15 cellular contexts compared by ENCODE assay signal in genomic region chr15:51046799-51047449, GRCh38. TPM values are rescaled to one million over a fixed set of nuclear protein-coding genes. Genes with fewer than 3 reads are reported as not detected.
A peak's percentile ranks its signal among the peaks of the same experiment; 100 is the strongest.
DNase-seq lines count a peak whose midpoint lies in the region; ATAC-seq and TF ChIP-seq lines count a peak whose summit lies in the region.
"Had no signal": no experiment of that assay in that cellular context is flagged by ENCODE, and none has a peak within 500 bp of the region (broad histone marks: within the 10 kb centered on the region; RNA-seq: fewer than 3 reads in every experiment).

No MANE protein-coding gene starts in this region.

- H3K9ac ChIP-seq in colonic mucosa (ENCODE audit: low read depth in 2 of 2, low read length in 2 of 2) (no peak overlapping the region), liver (ENCODE audit: low read depth in 1 of 2, low read length in 2 of 2) (no peak overlapping the region)

- H3K27ac ChIP-seq in colonic mucosa (no peak overlapping the region), liver (ENCODE audit: low read depth in 1 of 2, low read length in 2 of 2) (no peak overlapping the region), tibial artery (peak overlapping the region; percentile 47 to 57)
- H3K27ac ChIP-seq: 22Rv1, SJSA1, thoracic aorta, WERI-Rb-1 had no signal

- no peaks in the 10 kb centered on the region for H3K9me3 ChIP-seq in colonic mucosa
- H3K9me3 ChIP-seq in liver (ENCODE audit: control insufficient read depth in 4 of 4, low read length in 3 of 4), result no peaks in the 10 kb centered on the region
- no peaks in the 10 kb centered on the region for H3K9me3 ChIP-seq in tibial artery
- H3K9me3 ChIP-seq: HAP-1, SJSA1, thoracic aorta had no signal

- intact Hi-C loops in colonic mucosa (cut with DNase I), result no loop called here
- intact Hi-C loops in tibial artery (cut with DNase I; ENCODE audit: low total_unique reads), result no loop called here

- no peak overlapping the region for H3K4me3 ChIP-seq in colonic mucosa
- no peak overlapping the region for H3K4me3 ChIP-seq in liver (ENCODE audit: low read depth in 1 of 3, low read length in 3 of 3)
- no peak overlapping the region for H3K4me3 ChIP-seq in tibial artery
- H3K4me3 ChIP-seq: HAP-1, SJSA1, thoracic aorta had no signal

- no peak for TF ChIP-seq CTCF in colonic mucosa (IDR thresholded peaks at IDR 0.05)
- no peak for TF ChIP-seq CTCF in liver (IDR thresholded peaks at IDR 0.05; ENCODE audit: low read depth, low read length, missing input control)
- TF ChIP-seq CTCF in tibial artery (IDR thresholded peaks at IDR 0.05), result no peak

- ATAC-seq in HG02885 (IDR thresholded peaks at IDR 0.05; ENCODE audit: poor library complexity, unreplicated experiment) (no peak), HG02588 (IDR thresholded peaks at IDR 0.05; ENCODE audit: unreplicated experiment) (no peak)

- 33% methylated on average over 3 of the region's 3 CpGs for WGBS in liver

- H3K27me3 ChIP-seq in colonic mucosa (no peaks in the 10 kb centered on the region), liver (ENCODE audit: control insufficient read depth in 4 of 4, insufficient read depth in 4 of 4, low read length in 3 of 4) (no peaks in the 10 kb centered on the region), tibial artery (no peaks in the 10 kb centered on the region)

- H3K4me1 ChIP-seq in colonic mucosa, result peaks cover 6% of the 10 kb centered on the region
- peaks cover 8 to 23% (median 16%) of the 10 kb centered on the region in 4 donors for H3K4me1 ChIP-seq in liver (ENCODE audit: control insufficient read depth in 4 of 4, insufficient read depth in 4 of 4, low read length in 3 of 4)
- H3K4me1 ChIP-seq in tibial artery, result peaks cover 0 to 30% (median 16%) of the 10 kb centered on the region in 4 donors
- H3K4me1 ChIP-seq: HAP-1, SJSA1 had no signal

- TF ChIP-seq RAD21 in liver (IDR thresholded peaks at IDR 0.05), result no peak

- DNase-seq in DMS53 (lab: John Stamatoyannopoulos, UW), result peak; percentile 2
- no peak for DNase-seq in DMS53 treated with DMSO at 0.1 percent for 48 hours (lab: John Stamatoyannopoulos, UW; ENCODE audit: unreplicated experiment)
- DNase-seq in colonic mucosa, result peak; percentile 76
- DNase-seq in tibial artery, result no peak
- DNase-seq in DMS114 treated with DMSO at 0.1 percent for 48 hours (lab: John Stamatoyannopoulos, UW; ENCODE audit: unreplicated experiment), result no peak
- DNase-seq: activated naive CD8-positive, alpha-beta T cell treated with anti-CD3 and anti-CD28 coated beads for 36 hours; NCI-H1694; WERI-Rb-1 had no signal

- H3K36me3 ChIP-seq in colonic mucosa, result no peaks in the 10 kb centered on the region
- H3K36me3 ChIP-seq in liver (ENCODE audit: control insufficient read depth in 4 of 4, insufficient read depth in 3 of 4, low read depth in 1 of 4, low read length in 3 of 4), result no peaks in the 10 kb centered on the region
- H3K36me3 ChIP-seq in tibial artery, result no peaks in the 10 kb centered on the region
- H3K36me3 ChIP-seq: HAP-1, SJSA1, thoracic aorta, WERI-Rb-1 had no signal

TF ChIP-seq in liver, 16 proteins besides CTCF, POLR2A, EP300 and RAD21:
- TF ChIP-seq YY1 (IDR thresholded peaks at IDR 0.05) (no peak), RXRA (IDR thresholded peaks at IDR 0.05) (peak; percentile 10 to 38), SP1 (IDR thresholded peaks at IDR 0.05) (peak; percentile 20), HNF4G (IDR thresholded peaks at IDR 0.05) (no peak), HNF4A (conservative IDR thresholded peaks at IDR 0.05) (peak in 1 of 2 donors; percentile 31)

RNA-seq across cellular contexts. Expression of gene TNFAIP8L3, which starts 47.8 kb away (rescaled TPM):
- total RNA-seq in colonic mucosa (1 to 10 TPM; 5.3 to 7.3 TPM), liver (1 to 10 TPM; 1.3 to 4.9 TPM)
- polyA plus RNA-seq in liver, result 1 to 10 TPM in 1 of 2 donors, under 1 TPM in 1; 0.44 to 1.4 TPM
- total RNA-seq: SJSA1 had no signal

Comparison
In these comparisons a context has a peak if more than half of its experiments do, and no peak if none do; other contexts are left out.
1. DNase-seq: peak in DMS53 (single experiment) and colonic mucosa (single experiment); none in DMS53 treated with DMSO at 0.1 percent for 48 hours (single experiment), tibial artery (0 of 2) and DMS114 treated with DMSO at 0.1 percent for 48 hours (single experiment).
2. H3K27ac ChIP-seq: peak in tibial artery (2 of 2); none in colonic mucosa (single experiment) and liver (0 of 2).